In the genomic region with DNA sequence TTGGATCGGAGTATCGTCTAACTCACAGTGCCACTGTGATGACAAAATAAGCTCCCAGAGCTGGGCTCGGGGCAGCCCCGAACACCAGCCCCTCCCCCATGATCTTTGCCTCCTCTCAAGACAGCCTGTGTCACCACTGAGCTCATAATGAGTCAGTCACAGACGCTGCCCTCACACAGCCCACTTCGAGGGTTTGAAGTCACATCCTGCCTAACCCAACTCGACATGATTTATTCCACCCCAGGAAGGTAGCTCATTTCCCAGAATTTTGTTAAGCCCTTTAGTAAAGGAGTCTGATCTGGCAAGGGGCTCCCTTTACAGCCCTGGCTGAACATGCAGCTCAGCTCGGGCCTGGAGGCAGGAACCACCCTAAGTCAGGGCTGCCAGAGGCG, we compare ENCODE assay signal across 1 cellular context.
A peak's percentile ranks its signal among the peaks of the same experiment; 100 is the strongest.
TF ChIP-seq lines count a peak whose summit lies in the region.

No MANE protein-coding gene starts in this region.

TF ChIP-seq in GM12878, 131 proteins besides CTCF, POLR2A, EP300 and RAD21 (continued from another document and continues in another):
- TF ChIP-seq, protein P1, sequence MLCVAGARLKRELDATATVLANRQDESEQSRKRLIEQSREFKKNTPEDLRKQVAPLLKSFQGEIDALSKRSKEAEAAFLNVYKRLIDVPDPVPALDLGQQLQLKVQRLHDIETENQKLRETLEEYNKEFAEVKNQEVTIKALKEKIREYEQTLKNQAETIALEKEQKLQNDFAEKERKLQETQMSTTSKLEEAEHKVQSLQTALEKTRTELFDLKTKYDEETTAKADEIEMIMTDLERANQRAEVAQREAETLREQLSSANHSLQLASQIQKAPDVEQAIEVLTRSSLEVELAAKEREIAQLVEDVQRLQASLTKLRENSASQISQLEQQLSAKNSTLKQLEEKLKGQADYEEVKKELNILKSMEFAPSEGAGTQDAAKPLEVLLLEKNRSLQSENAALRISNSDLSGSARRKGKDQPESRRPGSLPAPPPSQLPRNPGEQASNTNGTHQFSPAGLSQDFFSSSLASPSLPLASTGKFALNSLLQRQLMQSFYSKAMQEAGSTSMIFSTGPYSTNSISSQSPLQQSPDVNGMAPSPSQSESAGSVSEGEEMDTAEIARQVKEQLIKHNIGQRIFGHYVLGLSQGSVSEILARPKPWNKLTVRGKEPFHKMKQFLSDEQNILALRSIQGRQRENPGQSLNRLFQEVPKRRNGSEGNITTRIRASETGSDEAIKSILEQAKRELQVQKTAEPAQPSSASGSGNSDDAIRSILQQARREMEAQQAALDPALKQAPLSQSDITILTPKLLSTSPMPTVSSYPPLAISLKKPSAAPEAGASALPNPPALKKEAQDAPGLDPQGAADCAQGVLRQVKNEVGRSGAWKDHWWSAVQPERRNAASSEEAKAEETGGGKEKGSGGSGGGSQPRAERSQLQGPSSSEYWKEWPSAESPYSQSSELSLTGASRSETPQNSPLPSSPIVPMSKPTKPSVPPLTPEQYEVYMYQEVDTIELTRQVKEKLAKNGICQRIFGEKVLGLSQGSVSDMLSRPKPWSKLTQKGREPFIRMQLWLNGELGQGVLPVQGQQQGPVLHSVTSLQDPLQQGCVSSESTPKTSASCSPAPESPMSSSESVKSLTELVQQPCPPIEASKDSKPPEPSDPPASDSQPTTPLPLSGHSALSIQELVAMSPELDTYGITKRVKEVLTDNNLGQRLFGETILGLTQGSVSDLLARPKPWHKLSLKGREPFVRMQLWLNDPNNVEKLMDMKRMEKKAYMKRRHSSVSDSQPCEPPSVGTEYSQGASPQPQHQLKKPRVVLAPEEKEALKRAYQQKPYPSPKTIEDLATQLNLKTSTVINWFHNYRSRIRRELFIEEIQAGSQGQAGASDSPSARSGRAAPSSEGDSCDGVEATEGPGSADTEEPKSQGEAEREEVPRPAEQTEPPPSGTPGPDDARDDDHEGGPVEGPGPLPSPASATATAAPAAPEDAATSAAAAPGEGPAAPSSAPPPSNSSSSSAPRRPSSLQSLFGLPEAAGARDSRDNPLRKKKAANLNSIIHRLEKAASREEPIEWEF (IDR thresholded peaks at IDR 0.05; ENCODE audit: insufficient replicate concordance, low read depth, low read length) = no peak
- TF ChIP-seq RBBP5 (conservative IDR thresholded peaks at IDR 0.05) (no peak), FOXK2 (IDR thresholded peaks at IDR 0.05) (no peak), POLR2AphosphoS2 (IDR thresholded peaks at IDR 0.05; ENCODE audit: low read depth, low read length) (no peak), ATF7 (IDR thresholded peaks at IDR 0.05; ENCODE audit: low read depth) (peak; percentile 90), CHD2 (IDR thresholded peaks at IDR 0.05; ENCODE audit: borderline replicate concordance, low read depth, low read length) (peak; percentile 63), RFX5 (IDR thresholded peaks at IDR 0.05; ENCODE audit: low read depth, low read length) (no peak), HDAC2 (IDR thresholded peaks at IDR 0.05) (no peak), ZNF384 (IDR thresholded peaks at IDR 0.05; ENCODE audit: borderline replicate concordance, low read depth, low read length) (no peak), CHD1 (IDR thresholded peaks at IDR 0.05; ENCODE audit: low read depth, low read length) (no peak), JUND (IDR thresholded peaks at IDR 0.05; ENCODE audit: low read depth, low read length) (no peak), CHD4 (IDR thresholded peaks at IDR 0.05) (no peak), KDM1A (IDR thresholded peaks at IDR 0.05; ENCODE audit: borderline replicate concordance) (no peak), NR2F1 (conservative IDR thresholded peaks at IDR 0.05) (0 out of 2 replicates have a peak, but pooled peaks have one; percentile 55), PAX8 (IDR thresholded peaks at IDR 0.05) (no peak), SP1 (IDR thresholded peaks at IDR 0.05; ENCODE audit: low read depth, low read length) (no peak), ZNF24 (IDR thresholded peaks at IDR 0.05) (no peak), NR2C2 (IDR thresholded peaks at IDR 0.05; ENCODE audit: borderline replicate concordance, control insufficient read depth, insufficient read length, low read depth) (no peak), NBN (IDR thresholded peaks at IDR 0.05) (peak; percentile 63; the same call in 1 of the 2 replicates), CREB1 (IDR thresholded peaks at IDR 0.05; ENCODE audit: low read depth) (peak; percentile 99), EZH2 (IDR thresholded peaks at IDR 0.05; ENCODE audit: borderline replicate concordance, control insufficient read depth, low read depth, low read length) (no peak), MEF2A (IDR thresholded peaks at IDR 0.05; ENCODE audit: insufficient read depth, low read depth, low read length) (no peak), MYB (IDR thresholded peaks at IDR 0.05; ENCODE audit: borderline replicate concordance, low read depth, low read length) (no peak), KLF5 (IDR thresholded peaks at IDR 0.05; ENCODE audit: partially characterized antibody) (no peak), SMC3 (IDR thresholded peaks at IDR 0.05; ENCODE audit: borderline replicate concordance, low read length) (no peak)
- TF ChIP-seq, protein P2, sequence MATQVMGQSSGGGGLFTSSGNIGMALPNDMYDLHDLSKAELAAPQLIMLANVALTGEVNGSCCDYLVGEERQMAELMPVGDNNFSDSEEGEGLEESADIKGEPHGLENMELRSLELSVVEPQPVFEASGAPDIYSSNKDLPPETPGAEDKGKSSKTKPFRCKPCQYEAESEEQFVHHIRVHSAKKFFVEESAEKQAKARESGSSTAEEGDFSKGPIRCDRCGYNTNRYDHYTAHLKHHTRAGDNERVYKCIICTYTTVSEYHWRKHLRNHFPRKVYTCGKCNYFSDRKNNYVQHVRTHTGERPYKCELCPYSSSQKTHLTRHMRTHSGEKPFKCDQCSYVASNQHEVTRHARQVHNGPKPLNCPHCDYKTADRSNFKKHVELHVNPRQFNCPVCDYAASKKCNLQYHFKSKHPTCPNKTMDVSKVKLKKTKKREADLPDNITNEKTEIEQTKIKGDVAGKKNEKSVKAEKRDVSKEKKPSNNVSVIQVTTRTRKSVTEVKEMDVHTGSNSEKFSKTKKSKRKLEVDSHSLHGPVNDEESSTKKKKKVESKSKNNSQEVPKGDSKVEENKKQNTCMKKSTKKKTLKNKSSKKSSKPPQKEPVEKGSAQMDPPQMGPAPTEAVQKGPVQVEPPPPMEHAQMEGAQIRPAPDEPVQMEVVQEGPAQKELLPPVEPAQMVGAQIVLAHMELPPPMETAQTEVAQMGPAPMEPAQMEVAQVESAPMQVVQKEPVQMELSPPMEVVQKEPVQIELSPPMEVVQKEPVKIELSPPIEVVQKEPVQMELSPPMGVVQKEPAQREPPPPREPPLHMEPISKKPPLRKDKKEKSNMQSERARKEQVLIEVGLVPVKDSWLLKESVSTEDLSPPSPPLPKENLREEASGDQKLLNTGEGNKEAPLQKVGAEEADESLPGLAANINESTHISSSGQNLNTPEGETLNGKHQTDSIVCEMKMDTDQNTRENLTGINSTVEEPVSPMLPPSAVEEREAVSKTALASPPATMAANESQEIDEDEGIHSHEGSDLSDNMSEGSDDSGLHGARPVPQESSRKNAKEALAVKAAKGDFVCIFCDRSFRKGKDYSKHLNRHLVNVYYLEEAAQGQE (IDR thresholded peaks at IDR 0.05; ENCODE audit: low read depth, low read length) = no peak
- TF ChIP-seq, protein P3, sequence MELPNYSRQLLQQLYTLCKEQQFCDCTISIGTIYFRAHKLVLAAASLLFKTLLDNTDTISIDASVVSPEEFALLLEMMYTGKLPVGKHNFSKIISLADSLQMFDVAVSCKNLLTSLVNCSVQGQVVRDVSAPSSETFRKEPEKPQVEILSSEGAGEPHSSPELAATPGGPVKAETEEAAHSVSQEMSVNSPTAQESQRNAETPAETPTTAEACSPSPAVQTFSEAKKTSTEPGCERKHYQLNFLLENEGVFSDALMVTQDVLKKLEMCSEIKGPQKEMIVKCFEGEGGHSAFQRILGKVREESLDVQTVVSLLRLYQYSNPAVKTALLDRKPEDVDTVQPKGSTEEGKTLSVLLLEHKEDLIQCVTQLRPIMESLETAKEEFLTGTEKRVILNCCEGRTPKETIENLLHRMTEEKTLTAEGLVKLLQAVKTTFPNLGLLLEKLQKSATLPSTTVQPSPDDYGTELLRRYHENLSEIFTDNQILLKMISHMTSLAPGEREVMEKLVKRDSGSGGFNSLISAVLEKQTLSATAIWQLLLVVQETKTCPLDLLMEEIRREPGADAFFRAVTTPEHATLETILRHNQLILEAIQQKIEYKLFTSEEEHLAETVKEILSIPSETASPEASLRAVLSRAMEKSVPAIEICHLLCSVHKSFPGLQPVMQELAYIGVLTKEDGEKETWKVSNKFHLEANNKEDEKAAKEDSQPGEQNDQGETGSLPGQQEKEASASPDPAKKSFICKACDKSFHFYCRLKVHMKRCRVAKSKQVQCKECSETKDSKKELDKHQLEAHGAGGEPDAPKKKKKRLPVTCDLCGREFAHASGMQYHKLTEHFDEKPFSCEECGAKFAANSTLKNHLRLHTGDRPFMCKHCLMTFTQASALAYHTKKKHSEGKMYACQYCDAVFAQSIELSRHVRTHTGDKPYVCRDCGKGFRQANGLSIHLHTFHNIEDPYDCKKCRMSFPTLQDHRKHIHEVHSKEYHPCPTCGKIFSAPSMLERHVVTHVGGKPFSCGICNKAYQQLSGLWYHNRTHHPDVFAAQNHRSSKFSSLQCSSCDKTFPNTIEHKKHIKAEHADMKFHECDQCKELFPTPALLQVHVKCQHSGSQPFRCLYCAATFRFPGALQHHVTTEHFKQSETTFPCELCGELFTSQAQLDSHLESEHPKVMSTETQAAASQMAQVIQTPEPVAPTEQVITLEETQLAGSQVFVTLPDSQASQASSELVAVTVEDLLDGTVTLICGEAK (IDR thresholded peaks at IDR 0.05; ENCODE audit: borderline replicate concordance) = peak; percentile 43; the same call in 1 of the 2 replicates
- TF ChIP-seq, protein P4, sequence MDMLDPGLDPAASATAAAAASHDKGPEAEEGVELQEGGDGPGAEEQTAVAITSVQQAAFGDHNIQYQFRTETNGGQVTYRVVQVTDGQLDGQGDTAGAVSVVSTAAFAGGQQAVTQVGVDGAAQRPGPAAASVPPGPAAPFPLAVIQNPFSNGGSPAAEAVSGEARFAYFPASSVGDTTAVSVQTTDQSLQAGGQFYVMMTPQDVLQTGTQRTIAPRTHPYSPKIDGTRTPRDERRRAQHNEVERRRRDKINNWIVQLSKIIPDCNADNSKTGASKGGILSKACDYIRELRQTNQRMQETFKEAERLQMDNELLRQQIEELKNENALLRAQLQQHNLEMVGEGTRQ (IDR thresholded peaks at IDR 0.05; ENCODE audit: borderline replicate concordance, low read depth, low read length) = no peak
- TF ChIP-seq, protein P5, sequence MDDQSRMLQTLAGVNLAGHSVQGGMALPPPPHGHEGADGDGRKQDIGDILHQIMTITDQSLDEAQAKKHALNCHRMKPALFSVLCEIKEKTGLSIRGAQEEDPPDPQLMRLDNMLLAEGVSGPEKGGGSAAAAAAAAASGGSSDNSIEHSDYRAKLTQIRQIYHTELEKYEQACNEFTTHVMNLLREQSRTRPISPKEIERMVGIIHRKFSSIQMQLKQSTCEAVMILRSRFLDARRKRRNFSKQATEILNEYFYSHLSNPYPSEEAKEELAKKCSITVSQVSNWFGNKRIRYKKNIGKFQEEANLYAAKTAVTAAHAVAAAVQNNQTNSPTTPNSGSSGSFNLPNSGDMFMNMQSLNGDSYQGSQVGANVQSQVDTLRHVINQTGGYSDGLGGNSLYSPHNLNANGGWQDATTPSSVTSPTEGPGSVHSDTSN (IDR thresholded peaks at IDR 0.05; ENCODE audit: insufficient replicate concordance, low read depth, low read length) = peak; percentile 4
- TF ChIP-seq, protein P6, sequence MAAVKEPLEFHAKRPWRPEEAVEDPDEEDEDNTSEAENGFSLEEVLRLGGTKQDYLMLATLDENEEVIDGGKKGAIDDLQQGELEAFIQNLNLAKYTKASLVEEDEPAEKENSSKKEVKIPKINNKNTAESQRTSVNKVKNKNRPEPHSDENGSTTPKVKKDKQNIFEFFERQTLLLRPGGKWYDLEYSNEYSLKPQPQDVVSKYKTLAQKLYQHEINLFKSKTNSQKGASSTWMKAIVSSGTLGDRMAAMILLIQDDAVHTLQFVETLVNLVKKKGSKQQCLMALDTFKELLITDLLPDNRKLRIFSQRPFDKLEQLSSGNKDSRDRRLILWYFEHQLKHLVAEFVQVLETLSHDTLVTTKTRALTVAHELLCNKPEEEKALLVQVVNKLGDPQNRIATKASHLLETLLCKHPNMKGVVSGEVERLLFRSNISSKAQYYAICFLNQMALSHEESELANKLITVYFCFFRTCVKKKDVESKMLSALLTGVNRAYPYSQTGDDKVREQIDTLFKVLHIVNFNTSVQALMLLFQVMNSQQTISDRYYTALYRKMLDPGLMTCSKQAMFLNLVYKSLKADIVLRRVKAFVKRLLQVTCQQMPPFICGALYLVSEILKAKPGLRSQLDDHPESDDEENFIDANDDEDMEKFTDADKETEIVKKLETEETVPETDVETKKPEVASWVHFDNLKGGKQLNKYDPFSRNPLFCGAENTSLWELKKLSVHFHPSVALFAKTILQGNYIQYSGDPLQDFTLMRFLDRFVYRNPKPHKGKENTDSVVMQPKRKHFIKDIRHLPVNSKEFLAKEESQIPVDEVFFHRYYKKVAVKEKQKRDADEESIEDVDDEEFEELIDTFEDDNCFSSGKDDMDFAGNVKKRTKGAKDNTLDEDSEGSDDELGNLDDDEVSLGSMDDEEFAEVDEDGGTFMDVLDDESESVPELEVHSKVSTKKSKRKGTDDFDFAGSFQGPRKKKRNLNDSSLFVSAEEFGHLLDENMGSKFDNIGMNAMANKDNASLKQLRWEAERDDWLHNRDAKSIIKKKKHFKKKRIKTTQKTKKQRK (IDR thresholded peaks at IDR 0.05; ENCODE audit: low read depth, low read length) = no peak
- TF ChIP-seq, protein P7, sequence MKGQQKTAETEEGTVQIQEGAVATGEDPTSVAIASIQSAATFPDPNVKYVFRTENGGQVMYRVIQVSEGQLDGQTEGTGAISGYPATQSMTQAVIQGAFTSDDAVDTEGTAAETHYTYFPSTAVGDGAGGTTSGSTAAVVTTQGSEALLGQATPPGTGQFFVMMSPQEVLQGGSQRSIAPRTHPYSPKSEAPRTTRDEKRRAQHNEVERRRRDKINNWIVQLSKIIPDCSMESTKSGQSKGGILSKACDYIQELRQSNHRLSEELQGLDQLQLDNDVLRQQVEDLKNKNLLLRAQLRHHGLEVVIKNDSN (IDR thresholded peaks at IDR 0.05; ENCODE audit: borderline replicate concordance, extremely low read length, insufficient read depth, low read depth, low read length) = no peak
- TF ChIP-seq, protein P8, sequence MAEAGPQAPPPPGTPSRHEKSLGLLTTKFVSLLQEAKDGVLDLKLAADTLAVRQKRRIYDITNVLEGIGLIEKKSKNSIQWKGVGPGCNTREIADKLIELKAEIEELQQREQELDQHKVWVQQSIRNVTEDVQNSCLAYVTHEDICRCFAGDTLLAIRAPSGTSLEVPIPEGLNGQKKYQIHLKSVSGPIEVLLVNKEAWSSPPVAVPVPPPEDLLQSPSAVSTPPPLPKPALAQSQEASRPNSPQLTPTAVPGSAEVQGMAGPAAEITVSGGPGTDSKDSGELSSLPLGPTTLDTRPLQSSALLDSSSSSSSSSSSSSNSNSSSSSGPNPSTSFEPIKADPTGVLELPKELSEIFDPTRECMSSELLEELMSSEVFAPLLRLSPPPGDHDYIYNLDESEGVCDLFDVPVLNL (IDR thresholded peaks at IDR 0.05; ENCODE audit: low read depth, low read length) = no peak
- TF ChIP-seq, protein P9, sequence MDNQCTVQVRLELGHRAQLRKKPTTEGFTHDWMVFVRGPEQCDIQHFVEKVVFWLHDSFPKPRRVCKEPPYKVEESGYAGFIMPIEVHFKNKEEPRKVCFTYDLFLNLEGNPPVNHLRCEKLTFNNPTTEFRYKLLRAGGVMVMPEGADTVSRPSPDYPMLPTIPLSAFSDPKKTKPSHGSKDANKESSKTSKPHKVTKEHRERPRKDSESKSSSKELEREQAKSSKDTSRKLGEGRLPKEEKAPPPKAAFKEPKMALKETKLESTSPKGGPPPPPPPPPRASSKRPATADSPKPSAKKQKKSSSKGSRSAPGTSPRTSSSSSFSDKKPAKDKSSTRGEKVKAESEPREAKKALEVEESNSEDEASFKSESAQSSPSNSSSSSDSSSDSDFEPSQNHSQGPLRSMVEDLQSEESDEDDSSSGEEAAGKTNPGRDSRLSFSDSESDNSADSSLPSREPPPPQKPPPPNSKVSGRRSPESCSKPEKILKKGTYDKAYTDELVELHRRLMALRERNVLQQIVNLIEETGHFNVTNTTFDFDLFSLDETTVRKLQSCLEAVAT (IDR thresholded peaks at IDR 0.05) = no peak
